Comparison of ENCODE assay signal across 10 cellular contexts in genomic region chr6:45424628-45424955, GRCh38. TPM values are rescaled to one million over a fixed set of nuclear protein-coding genes. Genes with fewer than 3 reads are reported as not detected.
DNase-seq lines count a peak whose midpoint lies in the region; ATAC-seq and TF ChIP-seq lines count a peak whose summit lies in the region.
"Had no signal": no experiment of that assay in that cellular context is flagged by ENCODE, and none has a peak within 500 bp of the region (broad histone marks: within the 10 kb centered on the region; RNA-seq: fewer than 3 reads in every experiment).

No MANE protein-coding gene starts in this region.

- H3K36me3 ChIP-seq in breast epithelium, result no peaks in the 10 kb centered on the region

- H3K23ac ChIP-seq in H9 (ENCODE audit: insufficient read length, low read depth, low read length), result no peak overlapping the region

- H3K27ac Mint-ChIP-seq in natural killer cell (peak overlapping the region; percentile 19 to 55), H9 (no peak overlapping the region)

- WGBS in H9 (ENCODE audit: extremely low coverage, insufficient read length, low lambda C conversion rate), result no CpG with 5 or more reads among the region's 4 CpGs

- H3K27ac ChIP-seq in breast epithelium (peak overlapping the region; percentile 84 to 96), H9 (ENCODE audit: insufficient read length, low read depth, low read length) (no peak overlapping the region)

- H3T11ph ChIP-seq in H9 (ENCODE audit: low read length), result no peak overlapping the region

- no peak overlapping the region for H2AFZ ChIP-seq in H9 (ENCODE audit: low read length)

- H3K27me3 Mint-ChIP-seq in natural killer cell (ENCODE audit: low read depth in 2 of 2) (peaks cover 26 to 34% of the 10 kb centered on the region in 2 donors), H9 (ENCODE audit: low read depth) (peaks cover 66% of the 10 kb centered on the region)

- H3K4me3 Mint-ChIP-seq in natural killer cell, result peak overlapping the region; percentile 80
- H3K4me3 Mint-ChIP-seq in H9, result peak overlapping the region in 1 of 2 experiments; percentile 97; a peak in 3 of 5 replicates

- H2BK5ac ChIP-seq in H9 (ENCODE audit: insufficient read length, low read length), result no peak overlapping the region

- no peak overlapping the region for H4K5ac ChIP-seq in H9 (ENCODE audit: insufficient read length, low read depth, low read length)

- peaks cover 28% of the 10 kb centered on the region for H3K23me2 ChIP-seq in H9 (ENCODE audit: insufficient read length, low read depth, low read length, poor library complexity, severe bottlenecking)

- H3K79me2 ChIP-seq in H9 (ENCODE audit: insufficient read depth, low read length), result no peaks in the 10 kb centered on the region

- no peaks in the 10 kb centered on the region for H3K9me3 Mint-ChIP-seq in natural killer cell
- no peaks in the 10 kb centered on the region; a peak in 1 of 5 replicates for H3K9me3 Mint-ChIP-seq in H9

- no peak overlapping the region for H2AK5ac ChIP-seq in H9 (ENCODE audit: insufficient read length, low read length)

- H3K18ac ChIP-seq in H9 (ENCODE audit: insufficient read length, low read depth, low read length), result no peak overlapping the region

- no peak overlapping the region for H2BK120ac ChIP-seq in H9 (ENCODE audit: low read depth, low read length, poor library complexity, severe bottlenecking)

- peak; percentile 31 to 46 for DNase-seq in AML-193 (lab: John Stamatoyannopoulos, UW)
- no peak for DNase-seq in NB4 (ENCODE audit: low read depth)
- DNase-seq in breast epithelium (ENCODE audit: low spot score in 2 of 2), result no peak
- no peak for DNase-seq in natural killer cell
- no peak for DNase-seq in SK-N-DZ (ENCODE audit: low spot score)
- DNase-seq in left lobe of liver (ENCODE audit: low spot score), result no peak
- no peak for DNase-seq in NCI-H146 (lab: John Stamatoyannopoulos, UW)
- no peak for DNase-seq in H9
- DNase-seq: NCI-H2171 treated with DMSO at 0.1 percent for 48 hours had no signal

- no peak overlapping the region for H3K14ac ChIP-seq in H9 (ENCODE audit: insufficient read depth, low read length)

- H3K79me1 ChIP-seq in H9 (ENCODE audit: insufficient read depth, low read depth, low read length, poor library complexity, severe bottlenecking), result no peaks in the 10 kb centered on the region

- no peak overlapping the region for H3K4me2 ChIP-seq in H9 (ENCODE audit: insufficient read depth, insufficient read length, low read length)

- H3K27me3 ChIP-seq in breast epithelium, result peaks cover 0 to 15% of the 10 kb centered on the region in 2 donors
- peaks cover 26% of the 10 kb centered on the region; the same call in 1 of the 2 replicates for H3K27me3 ChIP-seq in H9 (ENCODE audit: insufficient read depth, low read length)

- H3K4me3 ChIP-seq in NB4 (ENCODE audit: low read depth, low read length) (peak overlapping the region; percentile 80), breast epithelium (peak overlapping the region; percentile 53 to 93 (median 76))

- H3K9ac ChIP-seq in H9 (ENCODE audit: extremely low read depth, insufficient read length, low read length), result no peak overlapping the region

- no peak overlapping the region for H4K91ac ChIP-seq in H9 (ENCODE audit: insufficient read length, low read depth, low read length)

- no peak overlapping the region for H2BK15ac ChIP-seq in H9 (ENCODE audit: low read depth, low read length)

- no peak overlapping the region for H3K4ac ChIP-seq in H9 (ENCODE audit: low read depth, low read length)

- H2BK20ac ChIP-seq in H9 (ENCODE audit: low read depth, low read length, poor library complexity, severe bottlenecking), result no peak overlapping the region

- ATAC-seq in natural killer cell, result no peak
- no peak for ATAC-seq in left lobe of liver
- ATAC-seq: HCT116 had no signal

- H3K4me1 ChIP-seq in breast epithelium (peaks cover 0 to 13% of the 10 kb centered on the region in 2 donors), H9 (ENCODE audit: insufficient read depth, low read length) (no peaks in the 10 kb centered on the region)

- H3K36me3 Mint-ChIP-seq in natural killer cell (no peaks in the 10 kb centered on the region), H9 (ENCODE audit: insufficient read depth in 1 of 3, low read depth in 3 of 3) (no peaks in the 10 kb centered on the region)

- H3K9me3 ChIP-seq in breast epithelium, result no peaks in the 10 kb centered on the region
- no peaks in the 10 kb centered on the region for H3K9me3 ChIP-seq in H9 (ENCODE audit: control insufficient read depth, low read depth, low read length)

- no peak overlapping the region for H4K8ac ChIP-seq in H9 (replicated peaks; ENCODE audit: insufficient read length, low read depth, low read length)

- H3K4me1 Mint-ChIP-seq in natural killer cell (peaks cover 17 to 52% of the 10 kb centered on the region in 2 donors), H9 (peaks cover 24 to 27% of the 10 kb centered on the region in 2 experiments)

- intact Hi-C loops in breast epithelium (cut with DNase I; ENCODE audit: low total_unique reads), result loop anchor here (10.0 kb wide), 1 partner anchor 420 kb away; no protein-coding TSS in a partner anchor
- intact Hi-C loops in natural killer cell (cut with micrococcal nuclease), result loop anchor here (5.0 kb wide), 1 partner anchor 253 kb away; no protein-coding TSS in a partner anchor

- H3K56ac ChIP-seq in H9 (ENCODE audit: insufficient read length, low read depth, low read length), result no peak overlapping the region

- no peak overlapping the region for H2BK12ac ChIP-seq in H9 (ENCODE audit: insufficient read length, low read depth, low read length)

- H4K20me1 ChIP-seq in H9 (ENCODE audit: control insufficient read depth, insufficient read depth, insufficient read length), result no peaks in the 10 kb centered on the region

- TF ChIP-seq POLR2A in NB4 (IDR thresholded peaks at IDR 0.05; ENCODE audit: extremely low read depth, insufficient read length) (peak; percentile 12), breast epithelium (IDR thresholded peaks at IDR 0.05) (no peak)

- no peak for TF ChIP-seq CTCF in NB4 (IDR thresholded peaks at IDR 0.05; ENCODE audit: low read depth, low read length)
- no peak for TF ChIP-seq CTCF in breast epithelium (IDR thresholded peaks at IDR 0.05)
- no peak for TF ChIP-seq CTCF in natural killer cell (IDR thresholded peaks at IDR 0.05)
- no peak for TF ChIP-seq CTCF in H9 (conservative IDR thresholded peaks at IDR 0.05)

RNA-seq across cellular contexts. Expression of gene SUPT3H, which starts 46.9 kb away (rescaled TPM):
- 10 to 100 TPM in 2 of 3 donors, 1 to 10 TPM in 1; 6.9 to 15.1 (median 13.6) TPM for total RNA-seq in breast epithelium
- 10 to 100 TPM in 1 of 3 donors, 1 to 10 TPM in 2; 7.3 to 10.9 (median 9.9) TPM for total RNA-seq in natural killer cell
- 5.8 and 5.9 TPM in 2 replicates for polyA plus RNA-seq in SK-N-DZ (2014; cell fraction: cytosol; rRNA removed)
- 3.6 and 15.9 TPM in 2 replicates for polyA plus RNA-seq in SK-N-DZ (2014; cell fraction: nucleus; rRNA removed)
- total RNA-seq in left lobe of liver, result 1.2 TPM
- total RNA-seq in H9 (2021), result 22.5 and 22.7 TPM in 2 replicates

Comparison
In these comparisons a context has a peak if more than half of its experiments do, and no peak if none do; other contexts are left out.
1. DNase-seq: peak in AML-193 (2 of 2); none in NB4 (single experiment), breast epithelium (0 of 2), natural killer cell (single experiment), SK-N-DZ (single experiment), left lobe of liver (single experiment), NCI-H146 (single experiment) and H9 (single experiment).
2. H3K27ac Mint-ChIP-seq: peak in natural killer cell (2 of 2); none in H9 (0 of 3).